In genomic region chr12:57609781-57610552, GRCh38 we compare ENCODE assay signal across 9 cellular contexts. TPM values are rescaled to one million over a fixed set of nuclear protein-coding genes. Genes with fewer than 3 reads are reported as not detected.
DNase-seq lines count a peak whose midpoint lies in the region; ATAC-seq and TF ChIP-seq lines count a peak whose summit lies in the region.
"Had no signal": no experiment of that assay in that cellular context is flagged by ENCODE, and none has a peak within 500 bp of the region (broad histone marks: within the 10 kb centered on the region; RNA-seq: fewer than 3 reads in every experiment).

No MANE protein-coding gene starts in this region.

- H3K36me3 Mint-ChIP-seq in activated naive CD8-positive, alpha-beta T cell treated with anti-CD3 and anti-CD28 coated beads, Interleukin-2, amount 50 U/mL, for 24 hours (ENCODE audit: low read depth), result no peaks in the 10 kb centered on the region

- no peaks in the 10 kb centered on the region for H3F3A ChIP-seq in PC-3 (ENCODE audit: low read length, unreplicated experiment)

- POLR2A ChIA-PET in PC-3 (lab: Charles Lee; ENCODE audit: unreplicated experiment), result no interaction called here

- H3K36me3 ChIP-seq in iPS DF 6.9 (ENCODE audit: control insufficient read depth, insufficient read depth, low read length) (no peaks in the 10 kb centered on the region; the same call in 1 of the 2 replicates), PC-3 (ENCODE audit: low read depth, low read length) (no peaks in the 10 kb centered on the region)

- H3K27me3 ChIP-seq in iPS DF 6.9 (ENCODE audit: control insufficient read depth, insufficient read depth, low read length), result peaks cover 4% of the 10 kb centered on the region; the same call in 1 of the 2 replicates
- H3K27me3 ChIP-seq in PC-3 (ENCODE audit: low read length), result no peaks in the 10 kb centered on the region

- no peak for ATAC-seq in activated naive CD8-positive, alpha-beta T cell treated with anti-CD3 and anti-CD28 coated beads, Interleukin-2, amount 50 U/mL, for 24 hours
- ATAC-seq in sciatic nerve (peak; percentile 70), GM21360 (IDR thresholded peaks at IDR 0.05; ENCODE audit: unreplicated experiment) (no peak), PC-3 (no peak)
- ATAC-seq: HCT116 had no signal

- H3K4me1 Mint-ChIP-seq in activated naive CD8-positive, alpha-beta T cell treated with anti-CD3 and anti-CD28 coated beads, Interleukin-2, amount 50 U/mL, for 24 hours, result peaks cover 17% of the 10 kb centered on the region

- H3K9me2 ChIP-seq in PC-3 (replicated peaks; ENCODE audit: low read length), result no peaks in the 10 kb centered on the region

- DNase-seq in GM10266 (ENCODE audit: extremely low spot score), result peak; percentile 27
- DNase-seq in activated naive CD8-positive, alpha-beta T cell treated with anti-CD3 and anti-CD28 coated beads, Interleukin-2, amount 50 U/mL, for 24 hours, result no peak
- no peak for DNase-seq in iPS DF 6.9 (ENCODE audit: low read depth, low spot score)
- DNase-seq in sciatic nerve (ENCODE audit: low spot score), result peak; percentile 76
- DNase-seq in PC-3, result no peak
- no peak for DNase-seq in GOT3 (lab: John Stamatoyannopoulos, UW)
- DNase-seq in dedifferentiated amniotic fluid mesenchymal stem cell (ENCODE audit: extremely low spot score), result no peak

- H3K4me2 ChIP-seq in PC-3 (ENCODE audit: low read length), result no peak overlapping the region

- no peaks in the 10 kb centered on the region for H4K20me1 ChIP-seq in PC-3 (ENCODE audit: low read length)

- peak overlapping the region; percentile 56 for H3K4me3 Mint-ChIP-seq in activated naive CD8-positive, alpha-beta T cell treated with anti-CD3 and anti-CD28 coated beads, Interleukin-2, amount 50 U/mL, for 24 hours

- H3K4me3 ChIP-seq in iPS DF 6.9 (ENCODE audit: low read length) (peak overlapping the region; percentile 73; the same call in 1 of the 2 replicates), PC-3 (ENCODE audit: low read length) (no peak overlapping the region)

- no TSS peak for BruUV-seq in PC-3 (replicated peaks; lab: Mats Ljungman, UMichigan)

- peaks cover 7% of the 10 kb centered on the region for H3K27me3 Mint-ChIP-seq in activated naive CD8-positive, alpha-beta T cell treated with anti-CD3 and anti-CD28 coated beads, Interleukin-2, amount 50 U/mL, for 24 hours

- peaks cover 5% of the 10 kb centered on the region for H3K4me1 ChIP-seq in iPS DF 6.9 (ENCODE audit: control insufficient read depth, insufficient read depth, low read length)
- H3K4me1 ChIP-seq in PC-3 (ENCODE audit: insufficient read depth, low read length), result peaks cover 14% of the 10 kb centered on the region; the same call in 1 of the 2 replicates

- H3K27ac Mint-ChIP-seq in activated naive CD8-positive, alpha-beta T cell treated with anti-CD3 and anti-CD28 coated beads, Interleukin-2, amount 50 U/mL, for 24 hours, result no peak overlapping the region

- no peaks in the 10 kb centered on the region for H3K79me2 ChIP-seq in PC-3 (ENCODE audit: low read length)

- H3K9me3 ChIP-seq in iPS DF 6.9 (ENCODE audit: control insufficient read depth, insufficient read depth, low read length), result no peaks in the 10 kb centered on the region
- no peaks in the 10 kb centered on the region for H3K9me3 ChIP-seq in PC-3 (ENCODE audit: low read length)

- no peak for TF ChIP-seq CTCF in GM10266 (IDR thresholded peaks at IDR 0.05; ENCODE audit: control insufficient read depth, insufficient read depth, low read depth, missing control alignments)
- TF ChIP-seq CTCF in PC-3 (conservative IDR thresholded peaks at IDR 0.05; ENCODE audit: low read depth, low read length), result no peak

- H3K27ac ChIP-seq in iPS DF 6.9 (ENCODE audit: low read length) (no peak overlapping the region), PC-3 (ENCODE audit: low read length) (no peak overlapping the region)

- no peak overlapping the region for H2AFZ ChIP-seq in PC-3 (ENCODE audit: low read length)

- intact Hi-C loops in sciatic nerve (cut with DNase I) (no loop called here), PC-3 (cut with micrococcal nuclease) (no loop called here)

- H3K9me3 Mint-ChIP-seq in activated naive CD8-positive, alpha-beta T cell treated with anti-CD3 and anti-CD28 coated beads, Interleukin-2, amount 50 U/mL, for 24 hours, result no peaks in the 10 kb centered on the region

- no peak overlapping the region for H3K9ac ChIP-seq in PC-3 (ENCODE audit: low read length)

- CTCF ChIA-PET in PC-3 (lab: Charles Lee), result interaction anchor here (0.6 kb wide), 1 partner anchor 116 kb away, joined by 11 read pairs; no protein-coding TSS in a partner anchor

- no CpG with 5 or more reads among the region's 34 CpGs for WGBS in iPS DF 6.9 (ENCODE audit: insufficient coverage, insufficient read length)

RNA-seq across cellular contexts. Expression of gene ARHGEF25, which starts 1.3 kb away (rescaled TPM):
- total RNA-seq in sciatic nerve, result 61.3 TPM
- 10.0 and 18.1 TPM in 2 replicates for total RNA-seq in PC-3 (2014; rRNA removed)

RNA-seq across cellular contexts. Expression of gene DTX3, which starts 5.3 kb away (rescaled TPM):
- total RNA-seq in sciatic nerve, result 42.9 TPM
- 11.9 and 15.9 TPM in 2 replicates for total RNA-seq in PC-3 (2014; rRNA removed)

RNA-seq across cellular contexts. Expression of gene PIP4K2C, which starts 19.0 kb away (rescaled TPM):
- total RNA-seq in sciatic nerve (26.0 TPM), PC-3 (2014; rRNA removed) (83.6 and 88.6 TPM in 2 replicates)

RNA-seq across cellular contexts. Expression of gene B4GALNT1, which starts 23.0 kb away (rescaled TPM):
- total RNA-seq in sciatic nerve (16.6 TPM), PC-3 (2014; rRNA removed) (39.0 and 42.3 TPM in 2 replicates)

Comparison
In these comparisons a context has a peak if more than half of its experiments do, and no peak if none do; other contexts are left out.
1. DNase-seq: peak in GM10266 (single experiment) and sciatic nerve (single experiment); none in activated naive CD8-positive, alpha-beta T cell treated with anti-CD3 and anti-CD28 coated beads, Interleukin-2, amount 50 U/mL, for 24 hours (single experiment), iPS DF 6.9 (single experiment), PC-3 (single experiment), GOT3 (single experiment) and dedifferentiated amniotic fluid mesenchymal stem cell (single experiment).